33 cellular contexts compared by ENCODE assay signal in the genomic region with DNA sequence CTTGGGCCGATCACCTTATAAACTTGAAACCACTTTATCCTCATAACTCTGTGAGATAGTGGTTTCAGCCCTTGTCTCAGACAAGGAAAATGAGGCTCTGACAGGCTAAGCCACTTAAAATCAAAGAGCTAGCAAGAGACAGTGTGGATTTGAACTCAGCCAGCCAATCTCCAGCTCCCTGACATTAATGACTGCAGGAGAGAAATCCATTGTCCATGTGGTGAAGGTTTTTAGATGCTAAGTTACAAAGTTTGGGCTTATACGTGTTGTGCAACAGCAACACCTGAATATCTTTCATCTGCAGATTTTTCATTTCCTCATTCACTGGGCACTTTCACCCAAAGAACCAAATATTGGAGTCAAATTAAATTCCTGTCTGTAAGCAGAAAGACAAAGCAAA.
"Had no signal": no experiment of that assay in that cellular context is flagged by ENCODE, and none has a peak within 500 bp of the region (broad histone marks: within the 10 kb centered on the region; RNA-seq: fewer than 3 reads in every experiment).

No MANE protein-coding gene starts in this region.

- DNase-seq: activated CD4-positive, alpha-beta T cell treated with anti-CD3 and anti-CD28 coated beads for 36 hours; activated CD4-positive, alpha-beta T cell treated with anti-CD3 and anti-CD28 coated beads, Interleukin-2, amount 10 ng/mL, durations not matched to agents 7 days and 5 days; activated CD4-positive, alpha-beta T cell treated with anti-CD3 and anti-CD28 coated beads, Interleukin-2, amount 50 U/mL, for 48 hours; activated CD8-positive, alpha-beta memory T cell treated with anti-CD3 and anti-CD28 coated beads, Interleukin-2, amount 50 U/mL, for 4 hours; activated naive CD4-positive, alpha-beta T cell treated with anti-CD3 and anti-CD28 coated beads, Interleukin-2, amount 10 ng/mL, durations not matched to agents 7 days and 5 days; activated naive CD8-positive, alpha-beta T cell treated with anti-CD3 and anti-CD28 coated beads, Interleukin-2, amount 50 U/mL, for 24 hours; activated T-cell treated with anti-CD3 and anti-CD28 coated beads for 4 hours; activated T-cell treated with anti-CD3 and anti-CD28 coated beads, Interleukin-2, amount 50 U/mL, for 4 hours; anterior cingulate cortex; caudate nucleus; cerebellar nuclear complex; Kasumi-1; MG63; NCI-H1048; NCI-H1105 treated with DMSO at 0.1 percent for 48 hours; NCI-H1436; NCI-H1694; NCI-H1930; NCI-H2081 treated with DMSO at 0.1 percent for 48 hours; NCI-H345; NCI-H524 treated with DMSO at 0.1 percent for 48 hours; NK-92 treated with Interleukin-12 subunit alpha and Interleukin-12 subunit beta, amount 100 ng/mL, for 24 hours; RPMI8226; SIG-M5; SW 1271; T-helper 1 cell; T-helper 2 cell; T-helper 9 cell; WERI-Rb-1 had no signal

- H3K4me1 Mint-ChIP-seq: activated CD4-positive, alpha-beta T cell treated with anti-CD3 and anti-CD28 coated beads for 36 hours; activated CD4-positive, alpha-beta T cell treated with anti-CD3 and anti-CD28 coated beads, Interleukin-2, amount 10 ng/mL, durations not matched to agents 7 days and 5 days; activated naive CD4-positive, alpha-beta T cell treated with anti-CD3 and anti-CD28 coated beads, Interleukin-2, amount 10 ng/mL, durations not matched to agents 7 days and 5 days; activated naive CD8-positive, alpha-beta T cell treated with anti-CD3 and anti-CD28 coated beads, Interleukin-2, amount 50 U/mL, for 24 hours had no signal

- H3K27ac Mint-ChIP-seq: activated CD4-positive, alpha-beta T cell treated with anti-CD3 and anti-CD28 coated beads for 36 hours; activated CD4-positive, alpha-beta T cell treated with anti-CD3 and anti-CD28 coated beads, Interleukin-2, amount 10 ng/mL, durations not matched to agents 7 days and 5 days; activated naive CD4-positive, alpha-beta T cell treated with anti-CD3 and anti-CD28 coated beads, Interleukin-2, amount 10 ng/mL, durations not matched to agents 7 days and 5 days; activated naive CD8-positive, alpha-beta T cell; activated naive CD8-positive, alpha-beta T cell treated with anti-CD3 and anti-CD28 coated beads, Interleukin-2, amount 50 U/mL, for 24 hours; activated T-helper 1 cell treated with anti-CD3 and anti-CD28 coated beads, Interleukin-12 subunit alpha, Interleukin-12 subunit beta, Interleukin-2, Interleukin-4 antibody, amounts not matched to agents 30 ng/mL and 10 ng/mL and 1 ng/mL, durations not matched to agents 14 hours and 24 hours and 36 hours had no signal

- H3K27me3 Mint-ChIP-seq: activated CD4-positive, alpha-beta T cell treated with anti-CD3 and anti-CD28 coated beads for 36 hours; activated CD4-positive, alpha-beta T cell treated with anti-CD3 and anti-CD28 coated beads, Interleukin-2, amount 10 ng/mL, durations not matched to agents 7 days and 5 days; activated naive CD4-positive, alpha-beta T cell treated with anti-CD3 and anti-CD28 coated beads, Interleukin-2, amount 10 ng/mL, durations not matched to agents 7 days and 5 days; activated naive CD8-positive, alpha-beta T cell; activated naive CD8-positive, alpha-beta T cell treated with anti-CD3 and anti-CD28 coated beads, Interleukin-2, amount 50 U/mL, for 24 hours had no signal

- H3K36me3 Mint-ChIP-seq: activated naive CD4-positive, alpha-beta T cell treated with anti-CD3 and anti-CD28 coated beads, Interleukin-2, amount 10 ng/mL, durations not matched to agents 7 days and 5 days; activated naive CD8-positive, alpha-beta T cell; brain had no signal

- H3K4me3 ChIP-seq: MG63 had no signal

- FAIRE-seq: bronchial epithelial cell had no signal

- H3K36me3 ChIP-seq: MG63, WERI-Rb-1 had no signal

- H3K27ac ChIP-seq: WERI-Rb-1 had no signal

- H3K4me3 Mint-ChIP-seq: activated CD4-positive, alpha-beta T cell treated with anti-CD3 and anti-CD28 coated beads for 36 hours; activated CD4-positive, alpha-beta T cell treated with anti-CD3 and anti-CD28 coated beads, Interleukin-2, amount 10 ng/mL, durations not matched to agents 7 days and 5 days; activated naive CD4-positive, alpha-beta T cell treated with anti-CD3 and anti-CD28 coated beads, Interleukin-2, amount 10 ng/mL, durations not matched to agents 7 days and 5 days; activated naive CD8-positive, alpha-beta T cell; activated naive CD8-positive, alpha-beta T cell treated with anti-CD3 and anti-CD28 coated beads, Interleukin-2, amount 50 U/mL, for 24 hours; activated T-cell treated with anti-CD3 and anti-CD28 coated beads, Interleukin-2, amount 50 U/mL, for 4 hours; activated T-helper 1 cell treated with anti-CD3 and anti-CD28 coated beads, Interleukin-12 subunit alpha, Interleukin-12 subunit beta, Interleukin-2, Interleukin-4 antibody, amounts not matched to agents 30 ng/mL and 10 ng/mL and 1 ng/mL, durations not matched to agents 14 hours and 24 hours and 36 hours; brain had no signal
